19 cellular contexts compared by ENCODE assay signal in genomic region chr1:40276122-40276521, GRCh38. TPM values are rescaled to one million over a fixed set of nuclear protein-coding genes. Genes with fewer than 3 reads are reported as not detected.
"Had no signal": no experiment of that assay in that cellular context is flagged by ENCODE, and none has a peak within 500 bp of the region (broad histone marks: within the 10 kb centered on the region; RNA-seq: fewer than 3 reads in every experiment).

No MANE protein-coding gene starts in this region.

- DNase-seq: activated CD4-positive, alpha-beta T cell treated with anti-CD3 and anti-CD28 coated beads, Interleukin-2, amount 50 U/mL, for 4 hours; activated CD8-positive, alpha-beta memory T cell treated with anti-CD3 and anti-CD28 coated beads, Interleukin-2, amount 10 ng/mL, durations not matched to agents 7 days and 5 days; activated gamma-delta T cell treated with Interleukin-2 at 50 U/mL for 16 hours; activated T-cell treated with anti-CD3 and anti-CD28 coated beads, Interleukin-2, amount 50 U/mL, for 1 hour; adrenal gland; hippocampal formation; kidney; right lobe of liver; stimulated activated CD4-positive, alpha-beta T cell treated with anti-CD3 and anti-CD28 coated beads, Interleukin-1b, Interleukin-23, amount 100 ng/mL, for 48 hours; stimulated activated naive CD8-positive, alpha-beta T cell treated with anti-CD3 and anti-CD28 coated beads, Interleukin-15, amount 100 ng/mL, for 72 hours; testis; upper lobe of left lung had no signal

- H3K4me3 ChIP-seq: adrenal gland, cardiac muscle cell, prostate gland, right lobe of liver, testis, upper lobe of left lung had no signal

- H3K27ac Mint-ChIP-seq: activated CD8-positive, alpha-beta memory T cell treated with anti-CD3 and anti-CD28 coated beads, Interleukin-2, amount 10 ng/mL, durations not matched to agents 7 days and 5 days; stimulated activated naive CD8-positive, alpha-beta T cell treated with anti-CD3 and anti-CD28 coated beads, Interleukin-15, amount 100 ng/mL, for 72 hours had no signal

- H3K4me3 Mint-ChIP-seq: activated CD8-positive, alpha-beta memory T cell treated with anti-CD3 and anti-CD28 coated beads, Interleukin-2, amount 10 ng/mL, durations not matched to agents 7 days and 5 days; stimulated activated naive CD8-positive, alpha-beta T cell treated with anti-CD3 and anti-CD28 coated beads, Interleukin-15, amount 100 ng/mL, for 72 hours had no signal

- H3K9me3 Mint-ChIP-seq: stimulated activated naive CD8-positive, alpha-beta T cell treated with anti-CD3 and anti-CD28 coated beads, Interleukin-15, amount 100 ng/mL, for 72 hours had no signal

- H3K27me3 ChIP-seq: adrenal gland, cardiac muscle cell, right lobe of liver, testis, upper lobe of left lung had no signal

- H3K4me1 ChIP-seq: prostate gland, testis, upper lobe of left lung had no signal

- H3K9me3 ChIP-seq: adrenal gland, prostate gland, right lobe of liver, testis, upper lobe of left lung had no signal

- H3K27me3 Mint-ChIP-seq: activated CD8-positive, alpha-beta memory T cell treated with anti-CD3 and anti-CD28 coated beads, Interleukin-2, amount 10 ng/mL, durations not matched to agents 7 days and 5 days; stimulated activated naive CD8-positive, alpha-beta T cell treated with anti-CD3 and anti-CD28 coated beads, Interleukin-15, amount 100 ng/mL, for 72 hours had no signal

- ATAC-seq: activated CD4-positive, CD25-positive, alpha-beta regulatory T cell treated with anti-CD3 and anti-CD28 coated beads, Interleukin-2, amount 50 U/mL, for 24 hours; activated CD8-positive, alpha-beta memory T cell treated with anti-CD3 and anti-CD28 coated beads, Interleukin-2, amount 10 ng/mL, durations not matched to agents 7 days and 5 days; stimulated activated naive CD8-positive, alpha-beta T cell treated with anti-CD3 and anti-CD28 coated beads, Interleukin-15, amount 100 ng/mL, for 72 hours had no signal

- H3K36me3 ChIP-seq: prostate gland had no signal

- H3K27ac ChIP-seq: adrenal gland, cardiac muscle cell, prostate gland, right lobe of liver, testis, upper lobe of left lung had no signal

RNA-seq across cellular contexts. Expression of gene TMCO2, which starts 28.4 kb away (rescaled TPM):
- total RNA-seq: adrenal gland, cardiac muscle cell, kidney, lower leg skin, omental fat pad, right lobe of liver, upper lobe of left lung had no signal
- polyA plus RNA-seq: adrenal gland, cardiac muscle cell, esophagus, neural cell had no signal
